1 cellular context compared by ENCODE assay signal in the genomic region with DNA sequence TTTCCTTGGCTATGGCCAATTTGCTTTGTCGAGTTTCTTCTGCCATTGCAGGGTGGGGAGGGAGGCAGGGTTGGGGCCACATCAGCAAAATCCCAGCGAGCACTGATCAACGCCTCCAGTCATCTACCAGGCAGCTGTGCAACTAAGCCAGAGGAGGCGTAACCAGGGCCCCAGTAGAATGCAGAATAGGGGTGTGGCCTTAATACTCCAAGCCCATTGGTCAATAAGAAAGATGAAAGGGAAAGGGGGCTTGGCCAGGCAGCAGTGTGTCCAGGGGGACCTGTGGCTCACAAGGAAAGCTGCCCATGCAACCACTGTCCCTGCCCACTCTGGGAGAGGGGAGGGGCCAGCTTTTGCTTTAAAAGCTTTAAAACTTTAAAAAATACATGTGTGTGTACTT.
TF ChIP-seq lines count a peak whose summit lies in the region.

No MANE protein-coding gene starts in this region.

TF ChIP-seq in K562, 482 proteins besides CTCF, POLR2A, EP300 and RAD21:
- TF ChIP-seq, protein P1, sequence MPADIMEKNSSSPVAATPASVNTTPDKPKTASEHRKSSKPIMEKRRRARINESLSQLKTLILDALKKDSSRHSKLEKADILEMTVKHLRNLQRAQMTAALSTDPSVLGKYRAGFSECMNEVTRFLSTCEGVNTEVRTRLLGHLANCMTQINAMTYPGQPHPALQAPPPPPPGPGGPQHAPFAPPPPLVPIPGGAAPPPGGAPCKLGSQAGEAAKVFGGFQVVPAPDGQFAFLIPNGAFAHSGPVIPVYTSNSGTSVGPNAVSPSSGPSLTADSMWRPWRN (IDR thresholded peaks at IDR 0.05; ENCODE audit: low read depth): no peak
- TF ChIP-seq RUNX1 (IDR thresholded peaks at IDR 0.05; ENCODE audit: low read depth) (no peak), MBD2 (IDR thresholded peaks at IDR 0.05; ENCODE audit: borderline replicate concordance, low read depth) (no peak), RFX1 (IDR thresholded peaks at IDR 0.05) (peak; percentile 22; the same call in 1 of the 2 replicates), RCOR1 (IDR thresholded peaks at IDR 0.05; ENCODE audit: borderline replicate concordance in 1 of 2, low read depth in 2 of 2, low read length in 2 of 2) (0 out of 4 replicates have a peak, but pooled peaks of 1 of the 2 experiments have one; percentile 11), MAFF (IDR thresholded peaks at IDR 0.05; ENCODE audit: low read length) (no peak), SLC30A9 (CRISPR knock-in tag; IDR thresholded peaks at IDR 0.05) (no peak), TARDBP (IDR thresholded peaks at IDR 0.05) (no peak)
